ENCODE assay signal across 11 cellular contexts in genomic region chr22:29733362-29734322, GRCh38. TPM values are rescaled to one million over a fixed set of nuclear protein-coding genes. Genes with fewer than 3 reads are reported as not detected.
DNase-seq lines count a peak whose midpoint lies in the region; ATAC-seq and TF ChIP-seq lines count a peak whose summit lies in the region.
"Had no signal": no experiment of that assay in that cellular context is flagged by ENCODE, and none has a peak within 500 bp of the region (broad histone marks: within the 10 kb centered on the region; RNA-seq: fewer than 3 reads in every experiment).

No MANE protein-coding gene starts in this region.

- H3K36me3 ChIP-seq in right atrium auricular region (peaks cover 7% of the 10 kb centered on the region), body of pancreas (replicated peaks in 1 of 2; ENCODE audit: insufficient read depth in 1 of 2, low read depth in 2 of 2) (no peaks in the 10 kb centered on the region), upper lobe of right lung (peaks cover 4% of the 10 kb centered on the region)

- DNase-seq in Right ventricle myocardium superior, result peak; percentile 56
- DNase-seq in right atrium auricular region (ENCODE audit: low spot score), result no peak
- DNase-seq in NCI-H510A (lab: John Stamatoyannopoulos, UW), result peak; percentile 75
- DNase-seq in body of pancreas, result peak; percentile 38 to 74 (median 63)
- DNase-seq in upper lobe of right lung, result peak; percentile 61
- DNase-seq in SW480 (ENCODE audit: low spot score), result no peak
- DNase-seq in activated naive CD4-positive, alpha-beta T cell treated with Interleukin-2 at 50 U/mL for 16 hours, result no peak
- DNase-seq: stimulated activated naive CD8-positive, alpha-beta T cell treated with anti-CD3 and anti-CD28 coated beads, Interleukin-15, Interleukin-2, amounts not matched to agents 100 U/mL and 50 U/mL, for 24 hours had no signal

- intact Hi-C loops in Right ventricle myocardium superior (cut with DNase I), result no loop called here
- intact Hi-C loops in body of pancreas (cut with DNase I), result no loop called here
- intact Hi-C loops in upper lobe of right lung (cut with DNase I), result no loop called here

- TF ChIP-seq CTCF in right atrium auricular region (IDR thresholded peaks at IDR 0.05), result no peak
- TF ChIP-seq CTCF in body of pancreas (IDR thresholded peaks at IDR 0.05), result no peak
- TF ChIP-seq CTCF in upper lobe of right lung (IDR thresholded peaks at IDR 0.05), result no peak

- TF ChIP-seq POLR2A in body of pancreas (IDR thresholded peaks at IDR 0.05), result no peak

- ATAC-seq in Right ventricle myocardium superior (ENCODE audit: poor library complexity) (peak; percentile 48), body of pancreas (peak; percentile 62), upper lobe of right lung (no peak), HG03520 (IDR thresholded peaks at IDR 0.05; ENCODE audit: unreplicated experiment) (no peak)
- ATAC-seq: stimulated activated naive CD8-positive, alpha-beta T cell treated with anti-CD3 and anti-CD28 coated beads, Interleukin-15, Interleukin-2, amounts not matched to agents 100 U/mL and 50 U/mL, for 24 hours had no signal

- H3K4me1 ChIP-seq in right atrium auricular region, result no peaks in the 10 kb centered on the region
- H3K4me1 ChIP-seq in body of pancreas, result peaks cover 15% of the 10 kb centered on the region
- no peaks in the 10 kb centered on the region for H3K4me1 ChIP-seq in upper lobe of right lung

- 55 to 82% methylated on average over 15 to 20 of the region's 20 CpGs for WGBS in body of pancreas, 2 donors

- H3K9me3 ChIP-seq in right atrium auricular region (no peaks in the 10 kb centered on the region), body of pancreas (no peaks in the 10 kb centered on the region), upper lobe of right lung (no peaks in the 10 kb centered on the region)

- no peak overlapping the region for H3K27ac ChIP-seq in right atrium auricular region
- H3K27ac ChIP-seq in body of pancreas, result peak overlapping the region in 3 of 4 donors; percentile 24 to 41 (median 30)
- H3K27ac ChIP-seq in upper lobe of right lung, result no peak overlapping the region

- H3K4me3 ChIP-seq in right atrium auricular region (no peak overlapping the region), body of pancreas (no peak overlapping the region), upper lobe of right lung (no peak overlapping the region)

- no peaks in the 10 kb centered on the region for H3K27me3 ChIP-seq in right atrium auricular region
- H3K27me3 ChIP-seq in body of pancreas, result no peaks in the 10 kb centered on the region
- no peaks in the 10 kb centered on the region for H3K27me3 ChIP-seq in upper lobe of right lung

RNA-seq across cellular contexts. Expression of gene CABP7, which starts 13.8 kb away (rescaled TPM):
- not detected for total RNA-seq in Right ventricle myocardium superior
- total RNA-seq in right atrium auricular region, result not detected
- 1 to 10 TPM in 1 of 2 donors, under 1 TPM in 1; 0.78 to 2.6 TPM for total RNA-seq in body of pancreas
- not detected for total RNA-seq in upper lobe of right lung
- total RNA-seq: fibroblast of lung, lung microvascular endothelial cell had no signal

RNA-seq across cellular contexts. Expression of gene ZMAT5, which starts 33.2 kb away (rescaled TPM):
- total RNA-seq in Right ventricle myocardium superior, result 20.3 TPM
- 10 to 100 TPM; 17.0 to 22.9 TPM for total RNA-seq in right atrium auricular region
- total RNA-seq in body of pancreas, result 1 to 10 TPM; 9.1 to 9.9 TPM
- total RNA-seq in upper lobe of right lung, result 16.8 TPM

RNA-seq across cellular contexts. Expression of gene UQCR10, which starts 33.5 kb away (rescaled TPM):
- total RNA-seq in Right ventricle myocardium superior, result 381 TPM
- 100 to 1,000 TPM; 125 to 137 TPM for total RNA-seq in right atrium auricular region
- total RNA-seq in body of pancreas, result 10 to 100 TPM; 21.0 to 27.4 TPM
- total RNA-seq in upper lobe of right lung, result 86.3 TPM

Comparison
In these comparisons a context has a peak if more than half of its experiments do, and no peak if none do; other contexts are left out.
1. DNase-seq: peak in Right ventricle myocardium superior (single experiment), NCI-H510A (single experiment), body of pancreas (4 of 4) and upper lobe of right lung (single experiment); none in right atrium auricular region (single experiment), SW480 (single experiment) and activated naive CD4-positive, alpha-beta T cell treated with Interleukin-2 at 50 U/mL for 16 hours (single experiment).
2. ATAC-seq: peak in Right ventricle myocardium superior (single experiment) and body of pancreas (single experiment); none in upper lobe of right lung (single experiment) and HG03520 (single experiment).
3. H3K27ac ChIP-seq: peak in body of pancreas (3 of 4); none in right atrium auricular region (0 of 2) and upper lobe of right lung (single experiment).